In genomic region chr7:149261829-149262617, GRCh38 we compare ENCODE assay signal across 8 cellular contexts. TPM values are rescaled to one million over a fixed set of nuclear protein-coding genes. Genes with fewer than 3 reads are reported as not detected.
DNase-seq lines count a peak whose midpoint lies in the region; ATAC-seq and TF ChIP-seq lines count a peak whose summit lies in the region.

Gene ZNF783, plus strand, starts transcription at chr7:149262196. Its CDS starts 138 bp downstream, at chr7:149262334.

- DNase-seq in GM04503 (ENCODE audit: low read depth): peak; percentile 49
- peak; percentile 83 for DNase-seq in H9
- DNase-seq in M059J (ENCODE audit: low read depth): peak; percentile 83
- peak; percentile 82 for DNase-seq in SK-MEL-5 (ENCODE audit: low read depth, low spot score)
- peak; percentile 86 for DNase-seq in activated naive CD4-positive, alpha-beta T cell treated with anti-CD3 and anti-CD28 coated beads, Interleukin-2, amount 50 U/mL, for 16 hours
- peak; percentile 85 for DNase-seq in glomerular visceral epithelial cell (ENCODE audit: extremely low spot score)
- peak; percentile 99 for DNase-seq in osteoblast (ENCODE audit: insufficient read length, low spot score, missing footprints)
- DNase-seq in thoracic aorta (ENCODE audit: low spot score): peak; percentile 52

- H2BK5ac ChIP-seq in H9 (ENCODE audit: insufficient read length, low read length): no peak within 1 kb of the TSS

- no peak within 1 kb of the TSS for H4K8ac ChIP-seq in H9 (replicated peaks; ENCODE audit: insufficient read length, low read depth, low read length)

- H3K4ac ChIP-seq in H9 (ENCODE audit: low read depth, low read length): no peak within 1 kb of the TSS

- H3K27me3 Mint-ChIP-seq in H9 (ENCODE audit: low read depth): peaks cover 6% of the 10 kb centered on the region

- in situ Hi-C loops in SK-MEL-5 (cut with HindIII; ENCODE audit: low pct_unique_long_range_greater_than_20kb, low sequenced_read_pairs): no loop called here

- no peak within 1 kb of the TSS for H3K56ac ChIP-seq in H9 (ENCODE audit: insufficient read length, low read depth, low read length)

- peaks cover 12 to 17% (median 16%) of the 10 kb centered on the region in 3 experiments; a peak in 6 of 7 replicates for H3K36me3 Mint-ChIP-seq in H9 (ENCODE audit: insufficient read depth in 1 of 3, low read depth in 3 of 3)

- H2BK15ac ChIP-seq in H9 (ENCODE audit: low read depth, low read length): no peak within 1 kb of the TSS

- no peak within 1 kb of the TSS for H4K5ac ChIP-seq in H9 (ENCODE audit: insufficient read length, low read depth, low read length)

- H3K9ac ChIP-seq in H9 (ENCODE audit: extremely low read depth, insufficient read length, low read length): peak within 1 kb of the TSS; percentile 41

- H3K4me1 Mint-ChIP-seq in H9: peaks cover 0 to 10% of the 10 kb centered on the region in 2 experiments; a peak in 3 of 4 replicates

- no peak within 1 kb of the TSS for H3K23ac ChIP-seq in H9 (ENCODE audit: insufficient read length, low read depth, low read length)

- H2BK20ac ChIP-seq in H9 (ENCODE audit: low read depth, low read length, poor library complexity, severe bottlenecking): no peak within 1 kb of the TSS

- no peak within 1 kb of the TSS for H3K27ac ChIP-seq in H9 (ENCODE audit: insufficient read length, low read depth, low read length)
- peak within 1 kb of the TSS; percentile 96 for H3K27ac ChIP-seq in osteoblast (ENCODE audit: low read depth, low read length)
- peak within 1 kb of the TSS; percentile 85 to 88 for H3K27ac ChIP-seq in thoracic aorta

- H3K4me2 ChIP-seq in H9 (ENCODE audit: insufficient read depth, insufficient read length, low read length) (peak within 1 kb of the TSS; percentile 52), osteoblast (ENCODE audit: insufficient read depth, low read length) (peak within 1 kb of the TSS; percentile 88)

- H2AFZ ChIP-seq in H9 (ENCODE audit: low read length) (no peak within 1 kb of the TSS), osteoblast (ENCODE audit: low read length) (peak within 1 kb of the TSS; percentile 82)

- H3K14ac ChIP-seq in H9 (ENCODE audit: insufficient read depth, low read length): peak within 1 kb of the TSS; percentile 89

- no peaks in the 10 kb centered on the region for H4K20me1 ChIP-seq in H9 (ENCODE audit: control insufficient read depth, insufficient read depth, insufficient read length)
- H4K20me1 ChIP-seq in osteoblast (ENCODE audit: insufficient read depth, low read length): peaks cover 2% of the 10 kb centered on the region

- H3K9me3 ChIP-seq in H9 (ENCODE audit: control insufficient read depth, low read depth, low read length) (no peaks in the 10 kb centered on the region), osteoblast (ENCODE audit: low read depth, low read length) (no peaks in the 10 kb centered on the region), thoracic aorta (no peaks in the 10 kb centered on the region)

- H2AK5ac ChIP-seq in H9 (ENCODE audit: insufficient read length, low read length): no peak within 1 kb of the TSS

- H3K79me1 ChIP-seq in H9 (ENCODE audit: insufficient read depth, low read depth, low read length, poor library complexity, severe bottlenecking): no peaks in the 10 kb centered on the region

- TF ChIP-seq CTCF in H9 (conservative IDR thresholded peaks at IDR 0.05): peak; percentile 88
- TF ChIP-seq CTCF in osteoblast (IDR thresholded peaks at IDR 0.05; ENCODE audit: extremely low read depth, low read depth, low read length): peak; percentile 53
- peak; percentile 72 for TF ChIP-seq CTCF in thoracic aorta (IDR thresholded peaks at IDR 0.05)

- H3K4me3 ChIP-seq in osteoblast (ENCODE audit: insufficient read depth, low read length) (peak within 1 kb of the TSS; percentile 78), thoracic aorta (peak within 1 kb of the TSS; percentile 81)

- H3K9me3 Mint-ChIP-seq in H9: no peaks in the 10 kb centered on the region

- H2BK12ac ChIP-seq in H9 (ENCODE audit: insufficient read length, low read depth, low read length): no peak within 1 kb of the TSS

- H3K18ac ChIP-seq in H9 (ENCODE audit: insufficient read length, low read depth, low read length): peak within 1 kb of the TSS; percentile 63

- peaks cover 25% of the 10 kb centered on the region for H3K36me3 ChIP-seq in osteoblast (ENCODE audit: insufficient read depth, low read length)
- peaks cover 18% of the 10 kb centered on the region for H3K36me3 ChIP-seq in thoracic aorta

- no peak within 1 kb of the TSS for H2BK120ac ChIP-seq in H9 (ENCODE audit: low read depth, low read length, poor library complexity, severe bottlenecking)

- H3K4me1 ChIP-seq in H9 (ENCODE audit: insufficient read depth, low read length) (no peaks in the 10 kb centered on the region), osteoblast (ENCODE audit: insufficient read depth, low read length) (peaks cover 10% of the 10 kb centered on the region), thoracic aorta (ENCODE audit: control insufficient read depth in 1 of 2, low read depth in 2 of 2) (peaks cover 6 to 18% of the 10 kb centered on the region in 2 donors)

- H3K23me2 ChIP-seq in H9 (ENCODE audit: insufficient read length, low read depth, low read length, poor library complexity, severe bottlenecking): no peaks in the 10 kb centered on the region

- WGBS in H9 (ENCODE audit: extremely low coverage, insufficient read length, low lambda C conversion rate): no CpG with 5 or more reads among the region's 115 CpGs

- H3K27ac Mint-ChIP-seq in H9: no peak within 1 kb of the TSS

- H3K4me3 Mint-ChIP-seq in H9: peak within 1 kb of the TSS; percentile 63 to 85

- H3K27me3 ChIP-seq in H9 (ENCODE audit: insufficient read depth, low read length) (no peaks in the 10 kb centered on the region), osteoblast (ENCODE audit: insufficient read depth, low read length) (no peaks in the 10 kb centered on the region), thoracic aorta (replicated peaks; ENCODE audit: insufficient read depth) (no peaks in the 10 kb centered on the region)

- no peak within 1 kb of the TSS for H4K91ac ChIP-seq in H9 (ENCODE audit: insufficient read length, low read depth, low read length)

- H3K79me2 ChIP-seq in H9 (ENCODE audit: insufficient read depth, low read length): no peaks in the 10 kb centered on the region; the same call in 1 of the 2 replicates
- H3K79me2 ChIP-seq in osteoblast (ENCODE audit: insufficient read depth, low read length): peaks cover 32% of the 10 kb centered on the region

- H3T11ph ChIP-seq in H9 (ENCODE audit: low read length): no peak within 1 kb of the TSS

- peak; percentile 76 for ATAC-seq in thoracic aorta (ENCODE audit: insufficient number of reproducible peaks, low FRiP score, low read depth)

RNA-seq across cellular contexts. Expression of gene ZNF783, which starts in this region (rescaled TPM):
- total RNA-seq in H9 (2021) (13.5 and 13.6 TPM in 2 replicates), osteoblast (13.3 and 13.4 TPM in 2 replicates), thoracic aorta (10 to 100 TPM; 23.6 to 28.9 TPM)
- 3.1 and 6.9 TPM in 2 replicates for total RNA-seq in M059J (2014; rRNA removed; shearing (Covaris generic))
- total RNA-seq in SK-MEL-5 (2014; rRNA removed; shearing (Covaris generic)): 4.4 and 4.8 TPM in 2 replicates
- 5.8 and 8.4 TPM in 2 replicates for polyA plus RNA-seq in SK-MEL-5 (2015; cell fraction: cytosol; rRNA removed)
- polyA plus RNA-seq in SK-MEL-5 (2015; cell fraction: nucleus; rRNA removed): 34.4 and 42.2 TPM in 2 replicates

Comparison
In these comparisons a context has a peak if more than half of its experiments do, and no peak if none do; other contexts are left out.
1. DNase-seq: peak in every context shown above with its lines; median percentile 99 in osteoblast; 86 in activated naive CD4-positive, alpha-beta T cell treated with anti-CD3 and anti-CD28 coated beads, Interleukin-2, amount 50 U/mL, for 16 hours; 85 in glomerular visceral epithelial cell; 83 in H9; 83 in M059J; 82 in SK-MEL-5; 52 in thoracic aorta; 49 in GM04503.